Comparison of ENCODE assay signal across 29 cellular contexts in the genomic region with DNA sequence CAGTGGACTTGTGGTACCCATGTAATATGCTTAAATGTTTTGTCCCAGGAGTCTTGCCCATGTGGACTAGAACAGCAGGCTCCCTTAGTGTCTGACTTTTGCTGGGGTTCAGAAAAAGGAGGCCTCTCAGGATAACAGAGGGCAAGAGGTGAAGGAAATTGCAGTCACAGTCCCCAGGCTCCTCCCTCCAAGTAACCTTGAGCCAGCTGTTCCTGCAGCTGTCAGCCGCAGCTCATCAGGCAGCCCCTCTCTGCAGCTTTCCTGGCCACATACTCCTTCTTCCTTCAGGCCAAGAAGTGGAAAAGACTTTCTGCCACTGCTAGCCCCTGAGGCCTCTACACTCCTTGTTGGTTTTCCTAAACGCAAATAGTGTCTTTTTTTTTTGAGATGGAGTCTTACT. TPM values are rescaled to one million over a fixed set of nuclear protein-coding genes. Genes with fewer than 3 reads are reported as not detected.
DNase-seq lines count a peak whose midpoint lies in the region; ATAC-seq, FAIRE-seq and TF ChIP-seq lines count a peak whose summit lies in the region.
"Had no signal": no experiment of that assay in that cellular context is flagged by ENCODE, and none has a peak within 500 bp of the region (broad histone marks: within the 10 kb centered on the region; RNA-seq: fewer than 3 reads in every experiment).

No MANE protein-coding gene starts in this region.

- 40 to 75% (median 57%) methylated on average over 2 of the region's 2 CpGs for WGBS in spleen, 5 donors

- no peak overlapping the region for H3K27ac ChIP-seq in spleen
- H3K27ac ChIP-seq: breast epithelium, hepatocyte, lower lobe of right lung, suprapubic skin, upper lobe of right lung, VCaP had no signal

- DNase-seq in activated CD4-positive, alpha-beta T cell treated with anti-CD3 and anti-CD28 coated beads, Interleukin-2, amount 10 ng/mL, durations not matched to agents 7 days and 5 days: no peak
- no peak for DNase-seq in activated CD4-positive, alpha-beta T cell treated with anti-CD3 and anti-CD28 coated beads, Interleukin-2, amount 50 U/mL, for 1 hour
- DNase-seq in stimulated activated naive CD8-positive, alpha-beta T cell treated with anti-CD3 and anti-CD28 coated beads, Interleukin-15, Interleukin-2, amounts not matched to agents 100 U/mL and 50 U/mL, for 24 hours: no peak
- DNase-seq in activated naive CD8-positive, alpha-beta T cell treated with anti-CD3 and anti-CD28 coated beads, Interleukin-2, amount 10 ng/mL, durations not matched to agents 7 days and 5 days: no peak
- no peak for DNase-seq in spleen
- no peak for DNase-seq in frontal cortex (ENCODE audit: low spot score in 2 of 2)
- no peak for DNase-seq in T-cell
- DNase-seq: anterior cingulate cortex; effector CD4-positive, alpha-beta T cell; kidney glomerular epithelial cell; lower lobe of right lung; NCI-H1092; NCI-H1694; NCI-H446 treated with DMSO at 0.1 percent for 48 hours; NCI-H774; Right ventricle myocardium superior; upper lobe of right lung had no signal

- H3K4me1 ChIP-seq in spleen: peaks cover 0 to 5% (median 0%) of the 10 kb centered on the region in 6 donors
- H3K4me1 ChIP-seq: breast epithelium, lower lobe of right lung, suprapubic skin, upper lobe of right lung had no signal

- no peaks in the 10 kb centered on the region for H3K27me3 Mint-ChIP-seq in activated CD4-positive, alpha-beta T cell treated with anti-CD3 and anti-CD28 coated beads, Interleukin-2, amount 10 ng/mL, durations not matched to agents 7 days and 5 days
- peaks cover 3% of the 10 kb centered on the region for H3K27me3 Mint-ChIP-seq in stimulated activated naive CD8-positive, alpha-beta T cell treated with anti-CD3 and anti-CD28 coated beads, Interleukin-15, Interleukin-2, amounts not matched to agents 100 ng/mL and 50 ng/mL, for 24 hours
- no peaks in the 10 kb centered on the region for H3K27me3 Mint-ChIP-seq in activated naive CD8-positive, alpha-beta T cell treated with anti-CD3 and anti-CD28 coated beads, Interleukin-2, amount 10 ng/mL, durations not matched to agents 7 days and 5 days
- H3K27me3 Mint-ChIP-seq in T-cell: no peaks in the 10 kb centered on the region

- CTCF ChIA-PET in activated CD4-positive, alpha-beta T cell treated with anti-CD3 and anti-CD28 coated beads, Interleukin-2, amount 10 ng/mL, durations not matched to agents 7 days and 5 days (lab: Charles Lee): interaction anchor here (0.8 to 1.6 kb wide), 7 partner anchors 9 to 37 kb away, joined by 3 to 4 read pairs (median 3); no protein-coding TSS in a partner anchor
- CTCF ChIA-PET in T-cell (lab: Charles Lee): no interaction called here

- H3K36me3 ChIP-seq in spleen: no peaks in the 10 kb centered on the region
- H3K36me3 ChIP-seq: breast epithelium, lower lobe of right lung, suprapubic skin, upper lobe of right lung had no signal

- H3K9me3 Mint-ChIP-seq in activated CD4-positive, alpha-beta T cell treated with anti-CD3 and anti-CD28 coated beads, Interleukin-2, amount 10 ng/mL, durations not matched to agents 7 days and 5 days: peaks cover 22% of the 10 kb centered on the region
- H3K9me3 Mint-ChIP-seq in stimulated activated naive CD8-positive, alpha-beta T cell treated with anti-CD3 and anti-CD28 coated beads, Interleukin-15, Interleukin-2, amounts not matched to agents 100 ng/mL and 50 ng/mL, for 24 hours: no peaks in the 10 kb centered on the region
- H3K9me3 Mint-ChIP-seq in activated naive CD8-positive, alpha-beta T cell treated with anti-CD3 and anti-CD28 coated beads, Interleukin-2, amount 10 ng/mL, durations not matched to agents 7 days and 5 days: peaks cover 17% of the 10 kb centered on the region
- no peaks in the 10 kb centered on the region for H3K9me3 Mint-ChIP-seq in T-cell
- H3K9me3 Mint-ChIP-seq: CD4-positive, CD25-positive, alpha-beta regulatory T cell; nephron; stimulated activated memory B cell treated with anti-CD40 and anti-IgM and Interleukin-4, amounts not matched to agents 10 μg/mL and 1 μg/mL and 100 μg/mL, for 72 hours had no signal

- no peak for TF ChIP-seq POLR2A in spleen (IDR thresholded peaks at IDR 0.05)

- TF ChIP-seq CTCF in spleen (IDR thresholded peaks at IDR 0.05 in 8 of 11, conservative IDR thresholded peaks at IDR 0.05 in 3 of 11): no peak

- peaks cover 58% of the 10 kb centered on the region for H3K36me3 Mint-ChIP-seq in activated CD4-positive, alpha-beta T cell treated with anti-CD3 and anti-CD28 coated beads, Interleukin-2, amount 10 ng/mL, durations not matched to agents 7 days and 5 days (ENCODE audit: low read depth)
- no peaks in the 10 kb centered on the region for H3K36me3 Mint-ChIP-seq in stimulated activated naive CD8-positive, alpha-beta T cell treated with anti-CD3 and anti-CD28 coated beads, Interleukin-15, Interleukin-2, amounts not matched to agents 100 ng/mL and 50 ng/mL, for 24 hours (ENCODE audit: low read depth)
- peaks cover 49% of the 10 kb centered on the region for H3K36me3 Mint-ChIP-seq in activated naive CD8-positive, alpha-beta T cell treated with anti-CD3 and anti-CD28 coated beads, Interleukin-2, amount 10 ng/mL, durations not matched to agents 7 days and 5 days
- H3K36me3 Mint-ChIP-seq in T-cell: no peaks in the 10 kb centered on the region
- H3K36me3 Mint-ChIP-seq: CD4-positive, CD25-positive, alpha-beta regulatory T cell; stimulated activated memory B cell treated with anti-CD40 and anti-IgM and Interleukin-4, amounts not matched to agents 10 μg/mL and 1 μg/mL and 100 μg/mL, for 72 hours had no signal

- no peaks in the 10 kb centered on the region for H3K9me3 ChIP-seq in spleen
- H3K9me3 ChIP-seq: breast epithelium, lower lobe of right lung, suprapubic skin, upper lobe of right lung had no signal

- FAIRE-seq in frontal cortex (lab: Jason Lieb, UNC): no peak

- no peak overlapping the region for H3K4me3 Mint-ChIP-seq in activated CD4-positive, alpha-beta T cell treated with anti-CD3 and anti-CD28 coated beads, Interleukin-2, amount 10 ng/mL, durations not matched to agents 7 days and 5 days
- no peak overlapping the region for H3K4me3 Mint-ChIP-seq in stimulated activated naive CD8-positive, alpha-beta T cell treated with anti-CD3 and anti-CD28 coated beads, Interleukin-15, Interleukin-2, amounts not matched to agents 100 ng/mL and 50 ng/mL, for 24 hours
- peak overlapping the region; percentile 69 for H3K4me3 Mint-ChIP-seq in activated naive CD8-positive, alpha-beta T cell treated with anti-CD3 and anti-CD28 coated beads, Interleukin-2, amount 10 ng/mL, durations not matched to agents 7 days and 5 days
- no peak overlapping the region for H3K4me3 Mint-ChIP-seq in T-cell
- H3K4me3 Mint-ChIP-seq: nephron; stimulated activated memory B cell treated with anti-CD40 and anti-IgM and Interleukin-4, amounts not matched to agents 10 μg/mL and 1 μg/mL and 100 μg/mL, for 72 hours had no signal

- POLR2A ChIA-PET in activated CD4-positive, alpha-beta T cell treated with anti-CD3 and anti-CD28 coated beads, Interleukin-2, amount 10 ng/mL, durations not matched to agents 7 days and 5 days (lab: Charles Lee): interaction anchor here (0.7 kb wide), 1 partner anchor 159 kb away, joined by 8 read pairs; no protein-coding TSS in a partner anchor
- POLR2A ChIA-PET in activated naive CD8-positive, alpha-beta T cell treated with anti-CD3 and anti-CD28 coated beads, Interleukin-2, amount 10 ng/mL, durations not matched to agents 7 days and 5 days (lab: Charles Lee): interaction anchor here (2.3 kb wide), 1 partner anchor 25 kb away, joined by 9 read pairs; no protein-coding TSS in a partner anchor
- POLR2A ChIA-PET in T-cell (lab: Charles Lee): no interaction called here

- intact Hi-C loops in spleen (cut with DNase I; ENCODE audit: low total_unique reads): no loop called here

- H3K4me3 ChIP-seq in spleen: no peak overlapping the region
- H3K4me3 ChIP-seq: breast epithelium, hepatocyte, lower lobe of right lung, suprapubic skin, upper lobe of right lung had no signal

- peaks cover 0 to 9% (median 0%) of the 10 kb centered on the region in 7 donors for H3K27me3 ChIP-seq in spleen (replicated peaks in 1 of 7)
- H3K27me3 ChIP-seq: hepatocyte, upper lobe of right lung had no signal

- peaks cover 72% of the 10 kb centered on the region for H3K4me1 Mint-ChIP-seq in activated CD4-positive, alpha-beta T cell treated with anti-CD3 and anti-CD28 coated beads, Interleukin-2, amount 10 ng/mL, durations not matched to agents 7 days and 5 days
- peaks cover 43% of the 10 kb centered on the region for H3K4me1 Mint-ChIP-seq in stimulated activated naive CD8-positive, alpha-beta T cell treated with anti-CD3 and anti-CD28 coated beads, Interleukin-15, Interleukin-2, amounts not matched to agents 100 ng/mL and 50 ng/mL, for 24 hours (ENCODE audit: low read depth)
- H3K4me1 Mint-ChIP-seq in activated naive CD8-positive, alpha-beta T cell treated with anti-CD3 and anti-CD28 coated beads, Interleukin-2, amount 10 ng/mL, durations not matched to agents 7 days and 5 days: peaks cover 47% of the 10 kb centered on the region
- H3K4me1 Mint-ChIP-seq in T-cell: peaks cover 11 to 15% (median 14%) of the 10 kb centered on the region in 3 donors
- H3K4me1 Mint-ChIP-seq: nephron had no signal

- peak overlapping the region; percentile 99 for H3K27ac Mint-ChIP-seq in activated CD4-positive, alpha-beta T cell treated with anti-CD3 and anti-CD28 coated beads, Interleukin-2, amount 10 ng/mL, durations not matched to agents 7 days and 5 days
- peak overlapping the region; percentile 99 for H3K27ac Mint-ChIP-seq in stimulated activated naive CD8-positive, alpha-beta T cell treated with anti-CD3 and anti-CD28 coated beads, Interleukin-15, Interleukin-2, amounts not matched to agents 100 ng/mL and 50 ng/mL, for 24 hours
- peak overlapping the region; percentile 98 for H3K27ac Mint-ChIP-seq in activated naive CD8-positive, alpha-beta T cell treated with anti-CD3 and anti-CD28 coated beads, Interleukin-2, amount 10 ng/mL, durations not matched to agents 7 days and 5 days
- no peak overlapping the region for H3K27ac Mint-ChIP-seq in T-cell
- H3K27ac Mint-ChIP-seq: nephron; stimulated activated memory B cell treated with anti-CD40 and anti-IgM and Interleukin-4, amounts not matched to agents 10 μg/mL and 1 μg/mL and 100 μg/mL, for 72 hours had no signal

- ATAC-seq in stimulated activated naive CD8-positive, alpha-beta T cell treated with anti-CD3 and anti-CD28 coated beads, Interleukin-15, Interleukin-2, amounts not matched to agents 100 U/mL and 50 U/mL, for 24 hours: no peak
- ATAC-seq in activated naive CD8-positive, alpha-beta T cell treated with anti-CD3 and anti-CD28 coated beads, Interleukin-2, amount 10 ng/mL, durations not matched to agents 7 days and 5 days (ENCODE audit: low read depth): no peak
- ATAC-seq in T-cell (replicated peaks in 1 of 4): no peak
- ATAC-seq: lower lobe of right lung; Panc1; stimulated activated memory B cell treated with anti-CD40 and anti-IgM and Interleukin-4, amounts not matched to agents 10 μg/mL and 1 μg/mL and 100 μg/mL, for 72 hours; upper lobe of right lung had no signal

RNA-seq across cellular contexts. Expression of gene MYO18B, which starts 6.3 kb away (rescaled TPM):
- total RNA-seq in activated CD4-positive, alpha-beta T cell treated with anti-CD3 and anti-CD28 coated beads, Interleukin-2, amount 10 ng/mL, durations not matched to agents 7 days and 5 days: 1 to 10 TPM; 2.0 TPM
- 1 to 10 TPM; 3.4 to 3.7 TPM for total RNA-seq in activated naive CD8-positive, alpha-beta T cell treated with anti-CD3 and anti-CD28 coated beads, Interleukin-2, amount 10 ng/mL, durations not matched to agents 7 days and 5 days
- total RNA-seq in spleen (under 1 TPM; 0.05 to 0.79 (median 0.16) TPM), frontal cortex (not detected), T-cell (under 1 TPM in 4 of 5 donors, not detected in 1; 0.18 to 0.70 (median 0.26) TPM)
- polyA plus RNA-seq in spleen: under 1 TPM; under 0.01 to 0.13 (median 0.03) TPM
- total RNA-seq: A172, Daoy, lower lobe of right lung, M059J had no signal
- polyA plus RNA-seq: hepatocyte had no signal

Comparison
In these comparisons a context has a peak if more than half of its experiments do, and no peak if none do; other contexts are left out.
1. H3K27ac Mint-ChIP-seq: peak in activated CD4-positive, alpha-beta T cell treated with anti-CD3 and anti-CD28 coated beads, Interleukin-2, amount 10 ng/mL, durations not matched to agents 7 days and 5 days (single experiment), stimulated activated naive CD8-positive, alpha-beta T cell treated with anti-CD3 and anti-CD28 coated beads, Interleukin-15, Interleukin-2, amounts not matched to agents 100 ng/mL and 50 ng/mL, for 24 hours (single experiment) and activated naive CD8-positive, alpha-beta T cell treated with anti-CD3 and anti-CD28 coated beads, Interleukin-2, amount 10 ng/mL, durations not matched to agents 7 days and 5 days (single experiment); none in T-cell (0 of 2).
2. POLR2A ChIA-PET loops: an anchor here in activated CD4-positive, alpha-beta T cell treated with anti-CD3 and anti-CD28 coated beads, Interleukin-2, amount 10 ng/mL, durations not matched to agents 7 days and 5 days (0.7 kb wide) and activated naive CD8-positive, alpha-beta T cell treated with anti-CD3 and anti-CD28 coated beads, Interleukin-2, amount 10 ng/mL, durations not matched to agents 7 days and 5 days (2.3 kb wide); none called in T-cell.